In genomic region chr1:203278885-203279406, GRCh38 we compare ENCODE assay signal across 9 cellular contexts. TPM values are rescaled to one million over a fixed set of nuclear protein-coding genes. Genes with fewer than 3 reads are reported as not detected.
DNase-seq lines count a peak whose midpoint lies in the region; ATAC-seq and TF ChIP-seq lines count a peak whose summit lies in the region.
"Had no signal": no experiment of that assay in that cellular context is flagged by ENCODE, and none has a peak within 500 bp of the region (broad histone marks: within the 10 kb centered on the region; RNA-seq: fewer than 3 reads in every experiment).

No MANE protein-coding gene starts in this region.

- H3K9me3 Mint-ChIP-seq in activated CD4-positive, alpha-beta T cell treated with anti-CD3 and anti-CD28 coated beads for 36 hours (ENCODE audit: low read depth), result no peaks in the 10 kb centered on the region
- H3K9me3 Mint-ChIP-seq in memory B cell, result no peaks in the 10 kb centered on the region

- peaks cover 63% of the 10 kb centered on the region for H3K4me1 Mint-ChIP-seq in activated CD4-positive, alpha-beta T cell treated with anti-CD3 and anti-CD28 coated beads for 36 hours
- H3K4me1 Mint-ChIP-seq in memory B cell, result peaks cover 60% of the 10 kb centered on the region

- TF ChIP-seq CTCF in foreskin fibroblast (IDR thresholded peaks at IDR 0.05; ENCODE audit: low read depth, low read length), result no peak

- peak overlapping the region; percentile 96 for H3K27ac ChIP-seq in angular gyrus (ENCODE audit: low read depth, low read length)
- H3K27ac ChIP-seq in substantia nigra (ENCODE audit: low read depth, low read length, poor library complexity, severe bottlenecking), result peak overlapping the region; percentile 98

- no peak overlapping the region for H3K4me3 Mint-ChIP-seq in activated CD4-positive, alpha-beta T cell treated with anti-CD3 and anti-CD28 coated beads for 36 hours
- H3K4me3 Mint-ChIP-seq in memory B cell, result peak overlapping the region; percentile 30

- POLR2A ChIA-PET in activated CD4-positive, alpha-beta T cell treated with anti-CD3 and anti-CD28 coated beads for 36 hours (lab: Charles Lee), result interaction anchor here (0.7 to 4.1 kb wide), 2 partner anchors 11 to 146 kb away, joined by 3 to 33 read pairs; no protein-coding TSS in a partner anchor

- no peak for ATAC-seq in activated CD4-positive, alpha-beta T cell treated with anti-CD3 and anti-CD28 coated beads for 36 hours
- ATAC-seq in memory B cell (ENCODE audit: low read depth) (no peak), GM18502 (IDR thresholded peaks at IDR 0.05; ENCODE audit: poor library complexity, unreplicated experiment) (no peak)

- H3K27me3 Mint-ChIP-seq in activated CD4-positive, alpha-beta T cell treated with anti-CD3 and anti-CD28 coated beads for 36 hours, result no peaks in the 10 kb centered on the region
- H3K27me3 Mint-ChIP-seq in memory B cell, result no peaks in the 10 kb centered on the region

- H3K36me3 Mint-ChIP-seq in activated CD4-positive, alpha-beta T cell treated with anti-CD3 and anti-CD28 coated beads for 36 hours (ENCODE audit: low read depth), result no peaks in the 10 kb centered on the region
- no peaks in the 10 kb centered on the region for H3K36me3 Mint-ChIP-seq in memory B cell

- no peak for DNase-seq in activated CD4-positive, alpha-beta T cell treated with anti-CD3 and anti-CD28 coated beads for 36 hours
- no peak for DNase-seq in activated CD4-positive, alpha-beta T cell treated with anti-CD3 and anti-CD28 coated beads, Interleukin-2, amount 50 U/mL, for 4 hours
- no peak for DNase-seq in memory B cell (ENCODE audit: low spot score in 2 of 2)
- DNase-seq in substantia nigra (lab: John Stamatoyannopoulos, UW), result peak in 3 of 49 donors; percentile 38 to 76 (median 65)
- no peak for DNase-seq in foreskin fibroblast
- no peak for DNase-seq in NCI-H1930 (lab: John Stamatoyannopoulos, UW)

- peak overlapping the region in 1 of 2 donors; percentile 37 for H3K4me3 ChIP-seq in foreskin fibroblast (ENCODE audit: low read depth in 1 of 2, low read length in 2 of 2)

- H3K27ac Mint-ChIP-seq in activated CD4-positive, alpha-beta T cell treated with anti-CD3 and anti-CD28 coated beads for 36 hours, result peak overlapping the region; percentile 94
- H3K27ac Mint-ChIP-seq in memory B cell, result peak overlapping the region; percentile 58

- CTCF ChIA-PET in activated CD4-positive, alpha-beta T cell treated with anti-CD3 and anti-CD28 coated beads for 36 hours (lab: Charles Lee), result interaction anchor here (0.7 to 12.6 kb wide), 9 partner anchors 8 to 60 kb away, joined by 3 to 125 read pairs (median 6); no protein-coding TSS in a partner anchor

- intact Hi-C loops in activated CD4-positive, alpha-beta T cell treated with anti-CD3 and anti-CD28 coated beads for 36 hours (cut with DNase I, micrococcal nuclease), result loop anchor here in 1 of 2 experiments (10.0 kb wide), 1 partner anchor 346 kb away; the partner anchor contains the start of gene ATP2B4

RNA-seq across cellular contexts. Expression of gene BTG2, which starts 26.4 kb away (rescaled TPM):
- 100 to 1,000 TPM; 114 to 142 TPM for total RNA-seq in activated CD4-positive, alpha-beta T cell treated with anti-CD3 and anti-CD28 coated beads for 36 hours

RNA-seq across cellular contexts. Expression of gene CHIT1, which starts 49.5 kb away (rescaled TPM):
- total RNA-seq in activated CD4-positive, alpha-beta T cell treated with anti-CD3 and anti-CD28 coated beads for 36 hours, result under 1 TPM; 0.63 to 0.80 TPM
- total RNA-seq: A673 had no signal
